In the genomic region with DNA sequence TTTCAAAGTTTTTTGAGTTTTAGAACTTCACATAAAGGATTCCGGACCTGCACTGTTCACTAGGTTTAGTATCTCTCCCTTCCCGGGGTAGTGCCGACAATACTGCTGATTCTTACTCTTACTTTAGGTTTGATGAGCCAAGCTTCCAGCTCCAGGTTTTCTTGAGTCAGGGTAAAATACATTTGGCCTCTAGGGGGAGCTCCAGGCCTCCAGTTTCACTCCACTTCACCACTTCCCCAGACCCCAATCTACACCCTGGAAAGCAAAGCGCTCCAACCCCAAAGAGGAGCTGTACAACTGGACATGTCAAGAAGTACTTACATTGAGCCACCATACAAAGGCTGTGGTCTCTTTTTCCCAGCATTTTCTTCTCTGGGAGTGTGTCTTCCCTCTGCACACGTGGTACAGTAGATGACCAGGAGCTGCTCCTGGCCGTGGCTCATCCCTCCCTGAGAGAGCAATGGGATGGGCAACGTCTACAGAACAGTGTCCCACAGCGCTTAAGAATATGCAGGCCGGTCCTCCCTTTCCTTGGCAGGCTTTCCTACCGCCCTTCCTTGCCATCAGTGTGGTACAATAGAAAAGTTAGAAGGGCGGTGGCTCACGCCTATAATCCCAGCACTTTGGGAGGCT, we compare ENCODE assay signal across 8 cellular contexts.
DNase-seq lines count a peak whose midpoint lies in the region; ATAC-seq and TF ChIP-seq lines count a peak whose summit lies in the region.

No MANE protein-coding gene starts in this region.

- H3K4me2 ChIP-seq in MM.1S (ENCODE audit: low read depth, low read length): no peak overlapping the region

- no peaks in the 10 kb centered on the region for H3K27me3 ChIP-seq in breast epithelium
- H3K27me3 ChIP-seq in MM.1S (replicated peaks; ENCODE audit: insufficient read depth, low read length): no peaks in the 10 kb centered on the region

- H3K27ac Mint-ChIP-seq in MCF 10A (ENCODE audit: low read depth, unreplicated experiment): no peak overlapping the region
- no peak overlapping the region for H3K27ac Mint-ChIP-seq in activated naive CD4-positive, alpha-beta T cell treated with anti-CD3 and anti-CD28 coated beads for 36 hours

- no peaks in the 10 kb centered on the region for H3K36me3 Mint-ChIP-seq in MCF 10A (ENCODE audit: insufficient read depth, unreplicated experiment)
- H3K36me3 Mint-ChIP-seq in activated naive CD4-positive, alpha-beta T cell treated with anti-CD3 and anti-CD28 coated beads for 36 hours (ENCODE audit: low read depth): no peaks in the 10 kb centered on the region

- H3K36me3 ChIP-seq in breast epithelium: no peaks in the 10 kb centered on the region
- no peaks in the 10 kb centered on the region for H3K36me3 ChIP-seq in MM.1S (replicated peaks; ENCODE audit: insufficient read depth, low read length)

- H3F3A ChIP-seq in MM.1S (ENCODE audit: insufficient read depth, low read length): no peaks in the 10 kb centered on the region

- H3K4me3 Mint-ChIP-seq in MCF 10A (ENCODE audit: unreplicated experiment): no peak overlapping the region
- no peak overlapping the region for H3K4me3 Mint-ChIP-seq in activated naive CD4-positive, alpha-beta T cell treated with anti-CD3 and anti-CD28 coated beads for 36 hours

- H3K27ac ChIP-seq in breast epithelium: no peak overlapping the region
- H3K27ac ChIP-seq in MM.1S (ENCODE audit: low read length): no peak overlapping the region

- H3K4me1 Mint-ChIP-seq in MCF 10A (ENCODE audit: insufficient read depth, unreplicated experiment): peaks cover 14% of the 10 kb centered on the region
- peaks cover 39% of the 10 kb centered on the region for H3K4me1 Mint-ChIP-seq in activated naive CD4-positive, alpha-beta T cell treated with anti-CD3 and anti-CD28 coated beads for 36 hours (ENCODE audit: low read depth)

- H3K9me2 ChIP-seq in MM.1S (replicated peaks; ENCODE audit: insufficient read depth, low read length): no peaks in the 10 kb centered on the region

- POLR2A ChIA-PET in MCF 10A (lab: Yijun Ruan, JAX): interaction anchor here (0.6 to 1.5 kb wide), 5 partner anchors 43 to 257 kb away, joined by 3 to 11 read pairs (median 4); no protein-coding TSS in a partner anchor

- intact Hi-C loops in MCF 10A (cut with micrococcal nuclease) (loop anchor here (1.0 to 2.0 kb wide), 3 partner anchors 79 to 244 kb away; no protein-coding TSS in a partner anchor), breast epithelium (cut with DNase I; ENCODE audit: low total_unique reads) (loop anchor here (1.0 kb wide), 1 partner anchor 41 kb away; no protein-coding TSS in a partner anchor), left ventricle myocardium superior (cut with micrococcal nuclease) (no loop called here)
- intact Hi-C loops in activated naive CD4-positive, alpha-beta T cell treated with anti-CD3 and anti-CD28 coated beads for 36 hours (cut with micrococcal nuclease): loop anchor here (1.0 to 5.0 kb wide), 7 partner anchors 79 to 842 kb away; no protein-coding TSS in a partner anchor

- TF ChIP-seq POLR2A in breast epithelium (IDR thresholded peaks at IDR 0.05): no peak

- ATAC-seq in SK-N-SH treated with all-trans-retinoic acid at 6 μM for 48 hours (peak; percentile 95), left ventricle myocardium superior (peak; percentile 59), HG02981 (IDR thresholded peaks at IDR 0.05; ENCODE audit: unreplicated experiment) (no peak)

- CTCF ChIA-PET in MCF 10A (lab: Yijun Ruan, JAX): interaction anchor here (0.6 to 5.6 kb wide), 46 partner anchors 9 to 674 kb away, joined by 3 to 126 read pairs (median 5); no protein-coding TSS in a partner anchor
- CTCF ChIA-PET in activated naive CD4-positive, alpha-beta T cell treated with anti-CD3 and anti-CD28 coated beads for 36 hours (lab: Charles Lee): interaction anchor here (0.6 to 4.6 kb wide), 57 partner anchors 11 to 1671 kb away, joined by 3 to 54 read pairs (median 5); partner anchors contain the start of genes CCDC80, CD200R1, CD200R1L and GTPBP8

- H3K9ac ChIP-seq in MM.1S (ENCODE audit: low read length): no peak overlapping the region

- no peak overlapping the region for H2AFZ ChIP-seq in MM.1S (ENCODE audit: low read length)

- BruUV-seq in MCF 10A (replicated peaks; lab: Mats Ljungman, UMichigan): no TSS peak

- H3K4me1 ChIP-seq in breast epithelium (no peaks in the 10 kb centered on the region), MM.1S (ENCODE audit: low read length) (peaks cover 6% of the 10 kb centered on the region)

- H3K27me3 Mint-ChIP-seq in MCF 10A (ENCODE audit: insufficient read depth, unreplicated experiment): no peaks in the 10 kb centered on the region
- no peaks in the 10 kb centered on the region for H3K27me3 Mint-ChIP-seq in activated naive CD4-positive, alpha-beta T cell treated with anti-CD3 and anti-CD28 coated beads for 36 hours (ENCODE audit: low read depth)

- no peaks in the 10 kb centered on the region for H4K20me1 ChIP-seq in MM.1S (ENCODE audit: insufficient read depth, low read length)

- H3K79me2 ChIP-seq in MM.1S (ENCODE audit: low read length): no peaks in the 10 kb centered on the region

- H3K4me3 ChIP-seq in breast epithelium (no peak overlapping the region), MM.1S (ENCODE audit: low read length) (no peak overlapping the region), skeletal muscle cell (ENCODE audit: low read depth, low read length) (no peak overlapping the region)

- no peaks in the 10 kb centered on the region for H3K9me3 Mint-ChIP-seq in MCF 10A (ENCODE audit: unreplicated experiment)
- H3K9me3 Mint-ChIP-seq in activated naive CD4-positive, alpha-beta T cell treated with anti-CD3 and anti-CD28 coated beads for 36 hours: no peaks in the 10 kb centered on the region

- DNase-seq in MCF 10A (ENCODE audit: unreplicated experiment) (peak; percentile 81), breast epithelium (ENCODE audit: low spot score in 2 of 2) (no peak), MM.1S (peak; percentile 77), left ventricle myocardium superior (no peak), skeletal muscle cell (ENCODE audit: low read depth) (peak; percentile 38)
- peak; percentile 79 for DNase-seq in activated naive CD4-positive, alpha-beta T cell treated with anti-CD3 and anti-CD28 coated beads for 36 hours

- peak; percentile 72 for TF ChIP-seq CTCF in MCF 10A (IDR thresholded peaks at IDR 0.05; ENCODE audit: unreplicated experiment)
- peak in 1 of 3 donors; percentile 40 for TF ChIP-seq CTCF in breast epithelium (IDR thresholded peaks at IDR 0.05)
- TF ChIP-seq CTCF in MM.1S (IDR thresholded peaks at IDR 0.05; ENCODE audit: low read length): peak; percentile 80

- no peaks in the 10 kb centered on the region for H3K9me3 ChIP-seq in breast epithelium
- no peaks in the 10 kb centered on the region for H3K9me3 ChIP-seq in MM.1S (replicated peaks; ENCODE audit: insufficient read depth, low read length)

TF ChIP-seq in SK-N-SH treated with all-trans-retinoic acid at 6 μM for 48 hours, 23 proteins besides CTCF, POLR2A, EP300 and RAD21:
- TF ChIP-seq, protein P1, sequence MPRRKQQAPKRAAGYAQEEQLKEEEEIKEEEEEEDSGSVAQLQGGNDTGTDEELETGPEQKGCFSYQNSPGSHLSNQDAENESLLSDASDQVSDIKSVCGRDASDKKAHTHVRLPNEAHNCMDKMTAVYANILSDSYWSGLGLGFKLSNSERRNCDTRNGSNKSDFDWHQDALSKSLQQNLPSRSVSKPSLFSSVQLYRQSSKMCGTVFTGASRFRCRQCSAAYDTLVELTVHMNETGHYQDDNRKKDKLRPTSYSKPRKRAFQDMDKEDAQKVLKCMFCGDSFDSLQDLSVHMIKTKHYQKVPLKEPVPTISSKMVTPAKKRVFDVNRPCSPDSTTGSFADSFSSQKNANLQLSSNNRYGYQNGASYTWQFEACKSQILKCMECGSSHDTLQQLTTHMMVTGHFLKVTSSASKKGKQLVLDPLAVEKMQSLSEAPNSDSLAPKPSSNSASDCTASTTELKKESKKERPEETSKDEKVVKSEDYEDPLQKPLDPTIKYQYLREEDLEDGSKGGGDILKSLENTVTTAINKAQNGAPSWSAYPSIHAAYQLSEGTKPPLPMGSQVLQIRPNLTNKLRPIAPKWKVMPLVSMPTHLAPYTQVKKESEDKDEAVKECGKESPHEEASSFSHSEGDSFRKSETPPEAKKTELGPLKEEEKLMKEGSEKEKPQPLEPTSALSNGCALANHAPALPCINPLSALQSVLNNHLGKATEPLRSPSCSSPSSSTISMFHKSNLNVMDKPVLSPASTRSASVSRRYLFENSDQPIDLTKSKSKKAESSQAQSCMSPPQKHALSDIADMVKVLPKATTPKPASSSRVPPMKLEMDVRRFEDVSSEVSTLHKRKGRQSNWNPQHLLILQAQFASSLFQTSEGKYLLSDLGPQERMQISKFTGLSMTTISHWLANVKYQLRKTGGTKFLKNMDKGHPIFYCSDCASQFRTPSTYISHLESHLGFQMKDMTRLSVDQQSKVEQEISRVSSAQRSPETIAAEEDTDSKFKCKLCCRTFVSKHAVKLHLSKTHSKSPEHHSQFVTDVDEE (CRISPR knock-in tag; IDR thresholded peaks at IDR 0.05): no peak
- no peak for TF ChIP-seq ZNF70 (CRISPR knock-in tag; IDR thresholded peaks at IDR 0.05)
- TF ChIP-seq ZC3H10 (CRISPR knock-in tag; IDR thresholded peaks at IDR 0.05): no peak
- no peak for TF ChIP-seq ZNF8 (CRISPR knock-in tag; IDR thresholded peaks at IDR 0.05)
- no peak for TF ChIP-seq RARB (CRISPR knock-in tag; IDR thresholded peaks at IDR 0.05)
- TF ChIP-seq ZFP30 (CRISPR knock-in tag; IDR thresholded peaks at IDR 0.05): no peak
- TF ChIP-seq, protein P2, sequence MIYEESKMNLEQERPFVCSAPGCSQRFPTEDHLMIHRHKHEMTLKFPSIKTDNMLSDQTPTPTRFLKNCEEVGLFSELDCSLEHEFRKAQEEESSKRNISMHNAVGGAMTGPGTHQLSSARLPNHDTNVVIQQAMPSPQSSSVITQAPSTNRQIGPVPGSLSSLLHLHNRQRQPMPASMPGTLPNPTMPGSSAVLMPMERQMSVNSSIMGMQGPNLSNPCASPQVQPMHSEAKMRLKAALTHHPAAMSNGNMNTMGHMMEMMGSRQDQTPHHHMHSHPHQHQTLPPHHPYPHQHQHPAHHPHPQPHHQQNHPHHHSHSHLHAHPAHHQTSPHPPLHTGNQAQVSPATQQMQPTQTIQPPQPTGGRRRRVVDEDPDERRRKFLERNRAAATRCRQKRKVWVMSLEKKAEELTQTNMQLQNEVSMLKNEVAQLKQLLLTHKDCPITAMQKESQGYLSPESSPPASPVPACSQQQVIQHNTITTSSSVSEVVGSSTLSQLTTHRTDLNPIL (CRISPR knock-in tag; IDR thresholded peaks at IDR 0.05; ENCODE audit: low read depth): no peak
- no peak for TF ChIP-seq BACH2 (CRISPR knock-in tag; IDR thresholded peaks at IDR 0.05; ENCODE audit: borderline replicate concordance)
- no peak for TF ChIP-seq ISL1 (CRISPR knock-in tag; IDR thresholded peaks at IDR 0.05)

Comparison
In these comparisons a context has a peak if more than half of its experiments do, and no peak if none do; other contexts are left out.
1. DNase-seq: peak in MCF 10A (single experiment), MM.1S (single experiment), activated naive CD4-positive, alpha-beta T cell treated with anti-CD3 and anti-CD28 coated beads for 36 hours (single experiment) and skeletal muscle cell (single experiment); none in breast epithelium (0 of 2) and left ventricle myocardium superior (single experiment).